In genomic region chr3:194312186-194312742, GRCh38 we compare ENCODE assay signal across 18 cellular contexts. TPM values are rescaled to one million over a fixed set of nuclear protein-coding genes. Genes with fewer than 3 reads are reported as not detected.
DNase-seq lines count a peak whose midpoint lies in the region; ATAC-seq and TF ChIP-seq lines count a peak whose summit lies in the region.
"Had no signal": no experiment of that assay in that cellular context is flagged by ENCODE, and none has a peak within 500 bp of the region (broad histone marks: within the 10 kb centered on the region; RNA-seq: fewer than 3 reads in every experiment).

No MANE protein-coding gene starts in this region.

- no peaks in the 10 kb centered on the region for H3K36me3 Mint-ChIP-seq in activated CD4-positive, alpha-beta T cell treated with anti-CD3 and anti-CD28 coated beads, Interleukin-2, amount 10 ng/mL, durations not matched to agents 24 days and 14 days (ENCODE audit: low read depth)
- peaks cover 21% of the 10 kb centered on the region for H3K36me3 Mint-ChIP-seq in activated CD4-positive, alpha-beta memory T cell treated with anti-CD3 and anti-CD28 coated beads, Interleukin-2, amount 10 ng/mL, durations not matched to agents 7 days and 5 days (ENCODE audit: low read depth)
- H3K36me3 Mint-ChIP-seq: naive B cell had no signal

- DNase-seq in activated CD4-positive, alpha-beta T cell treated with anti-CD3 and anti-CD28 coated beads, Interleukin-2, amount 10 ng/mL, durations not matched to agents 24 days and 14 days: no peak
- DNase-seq in activated CD4-positive, alpha-beta T cell treated with anti-CD3 and anti-CD28 coated beads for 48 hours: no peak
- DNase-seq in activated CD4-positive, alpha-beta memory T cell treated with anti-CD3 and anti-CD28 coated beads, Interleukin-2, amount 10 ng/mL, durations not matched to agents 7 days and 5 days: no peak
- no peak for DNase-seq in hepatocyte (ENCODE audit: low spot score)
- DNase-seq in suprapubic skin (ENCODE audit: low spot score in 2 of 2): peak in 1 of 2 donors; percentile 64
- DNase-seq in DMS 273 treated with DMSO at 0.1 percent for 48 hours (lab: John Stamatoyannopoulos, UW): no peak
- DNase-seq in islet precursor cell: no peak
- DNase-seq: activated gamma-delta T cell, left ventricle myocardium inferior, naive B cell, NCI-H524 treated with DMSO at 0.1 percent for 48 hours had no signal

- POLR2A ChIA-PET in activated CD4-positive, alpha-beta memory T cell treated with anti-CD3 and anti-CD28 coated beads, Interleukin-2, amount 10 ng/mL, durations not matched to agents 7 days and 5 days (lab: Charles Lee): no interaction called here

- H3K9me3 Mint-ChIP-seq in activated CD4-positive, alpha-beta T cell treated with anti-CD3 and anti-CD28 coated beads, Interleukin-2, amount 10 ng/mL, durations not matched to agents 24 days and 14 days: no peaks in the 10 kb centered on the region
- no peaks in the 10 kb centered on the region for H3K9me3 Mint-ChIP-seq in activated CD4-positive, alpha-beta memory T cell treated with anti-CD3 and anti-CD28 coated beads, Interleukin-2, amount 10 ng/mL, durations not matched to agents 7 days and 5 days

- no peak for TF ChIP-seq EP300 in suprapubic skin (IDR thresholded peaks at IDR 0.05)

- no peak for ATAC-seq in HG02973 (IDR thresholded peaks at IDR 0.05; ENCODE audit: unreplicated experiment)

- H3K27ac ChIP-seq in hepatocyte (peak overlapping the region; percentile 10), suprapubic skin (peak overlapping the region; percentile 60)
- H3K27ac ChIP-seq: thoracic aorta had no signal

- H3K27me3 Mint-ChIP-seq in activated CD4-positive, alpha-beta T cell treated with anti-CD3 and anti-CD28 coated beads, Interleukin-2, amount 10 ng/mL, durations not matched to agents 24 days and 14 days: peaks cover 3% of the 10 kb centered on the region
- H3K27me3 Mint-ChIP-seq in activated CD4-positive, alpha-beta memory T cell treated with anti-CD3 and anti-CD28 coated beads, Interleukin-2, amount 10 ng/mL, durations not matched to agents 7 days and 5 days: peaks cover 10% of the 10 kb centered on the region

- peaks cover 61% of the 10 kb centered on the region for H3K4me1 Mint-ChIP-seq in activated CD4-positive, alpha-beta T cell treated with anti-CD3 and anti-CD28 coated beads, Interleukin-2, amount 10 ng/mL, durations not matched to agents 24 days and 14 days
- H3K4me1 Mint-ChIP-seq in activated CD4-positive, alpha-beta memory T cell treated with anti-CD3 and anti-CD28 coated beads, Interleukin-2, amount 10 ng/mL, durations not matched to agents 7 days and 5 days: peaks cover 85% of the 10 kb centered on the region

- H4K20me1 ChIP-seq in hepatocyte (ENCODE audit: insufficient read depth, poor library complexity, severe bottlenecking): no peaks in the 10 kb centered on the region

- peak overlapping the region; percentile 38 for H3K4me3 Mint-ChIP-seq in activated CD4-positive, alpha-beta T cell treated with anti-CD3 and anti-CD28 coated beads, Interleukin-2, amount 10 ng/mL, durations not matched to agents 24 days and 14 days
- peak overlapping the region; percentile 9 for H3K4me3 Mint-ChIP-seq in activated CD4-positive, alpha-beta memory T cell treated with anti-CD3 and anti-CD28 coated beads, Interleukin-2, amount 10 ng/mL, durations not matched to agents 7 days and 5 days

- no peaks in the 10 kb centered on the region for H3K36me3 ChIP-seq in hepatocyte (replicated peaks; ENCODE audit: insufficient read depth, low read depth)
- H3K36me3 ChIP-seq in suprapubic skin: no peaks in the 10 kb centered on the region
- H3K36me3 ChIP-seq: left ventricle myocardium inferior, thoracic aorta had no signal

- peaks cover 41% of the 10 kb centered on the region for H3K4me1 ChIP-seq in hepatocyte (ENCODE audit: insufficient read depth)
- H3K4me1 ChIP-seq in suprapubic skin: peaks cover 63% of the 10 kb centered on the region

- H3K4me3 ChIP-seq in hepatocyte (no peak overlapping the region), suprapubic skin (no peak overlapping the region)
- H3K4me3 ChIP-seq: body of pancreas, left ventricle myocardium inferior, thoracic aorta had no signal

- H3K27me3 ChIP-seq in hepatocyte: no peaks in the 10 kb centered on the region
- H3K27me3 ChIP-seq in suprapubic skin: no peaks in the 10 kb centered on the region
- H3K27me3 ChIP-seq: body of pancreas had no signal

- intact Hi-C loops in activated CD4-positive, alpha-beta T cell treated with anti-CD3 and anti-CD28 coated beads, Interleukin-2, amount 10 ng/mL, durations not matched to agents 24 days and 14 days (cut with micrococcal nuclease): no loop called here

- H3K27ac Mint-ChIP-seq in activated CD4-positive, alpha-beta T cell treated with anti-CD3 and anti-CD28 coated beads, Interleukin-2, amount 10 ng/mL, durations not matched to agents 24 days and 14 days: no peak overlapping the region
- H3K27ac Mint-ChIP-seq in activated CD4-positive, alpha-beta memory T cell treated with anti-CD3 and anti-CD28 coated beads, Interleukin-2, amount 10 ng/mL, durations not matched to agents 7 days and 5 days: no peak overlapping the region

- TF ChIP-seq CTCF in hepatocyte (IDR thresholded peaks at IDR 0.05; ENCODE audit: poor library complexity) (no peak), suprapubic skin (IDR thresholded peaks at IDR 0.05) (no peak)

- no peaks in the 10 kb centered on the region for H3K9me2 ChIP-seq in hepatocyte (replicated peaks; ENCODE audit: insufficient read depth)

- H3K4me2 ChIP-seq in hepatocyte: peak overlapping the region; percentile 49

- H3K9me3 ChIP-seq in hepatocyte (ENCODE audit: low read depth) (no peaks in the 10 kb centered on the region), suprapubic skin (no peaks in the 10 kb centered on the region)
- H3K9me3 ChIP-seq: body of pancreas, left ventricle myocardium inferior, thoracic aorta had no signal

- H2AFZ ChIP-seq in hepatocyte: no peak overlapping the region

- CTCF ChIA-PET in activated CD4-positive, alpha-beta memory T cell treated with anti-CD3 and anti-CD28 coated beads, Interleukin-2, amount 10 ng/mL, durations not matched to agents 7 days and 5 days (lab: Charles Lee): interaction anchor here (5.4 kb wide), 1 partner anchor 184 kb away, joined by 69 read pairs; no protein-coding TSS in a partner anchor

- no peak for TF ChIP-seq POLR2A in suprapubic skin (IDR thresholded peaks at IDR 0.05)

- 59% methylated on average over 7 of the region's 7 CpGs for WGBS in hepatocyte (ENCODE audit: low lambda C conversion rate, missing lambda C conversion rate)
- 36% methylated on average over 7 of the region's 7 CpGs for WGBS in suprapubic skin

- H3K79me2 ChIP-seq in hepatocyte: no peaks in the 10 kb centered on the region

RNA-seq across cellular contexts. Expression of gene CPN2, which starts 38.9 kb away (rescaled TPM):
- total RNA-seq in activated CD4-positive, alpha-beta T cell treated with anti-CD3 and anti-CD28 coated beads, Interleukin-2, amount 10 ng/mL, durations not matched to agents 24 days and 14 days: not detected in 2 replicates
- total RNA-seq in activated CD4-positive, alpha-beta memory T cell treated with anti-CD3 and anti-CD28 coated beads, Interleukin-2, amount 10 ng/mL, durations not matched to agents 7 days and 5 days: not detected
- total RNA-seq in hepatocyte (3.3 and 3.5 TPM in 2 replicates), suprapubic skin (not detected)
- polyA plus RNA-seq in hepatocyte: 2.2 and 4.6 TPM in 2 replicates
- total RNA-seq: activated CD8-positive, alpha-beta memory T cell treated with anti-CD3 and anti-CD28 coated beads for 36 hours; body of pancreas; dorsolateral prefrontal cortex; HT1080; thoracic aorta had no signal

RNA-seq across cellular contexts. Expression of gene LRRC15, which starts 57.3 kb away (rescaled TPM):
- total RNA-seq in activated CD4-positive, alpha-beta T cell treated with anti-CD3 and anti-CD28 coated beads, Interleukin-2, amount 10 ng/mL, durations not matched to agents 24 days and 14 days: not detected in 2 replicates
- not detected for total RNA-seq in activated CD4-positive, alpha-beta memory T cell treated with anti-CD3 and anti-CD28 coated beads, Interleukin-2, amount 10 ng/mL, durations not matched to agents 7 days and 5 days
- total RNA-seq in hepatocyte (not detected in 2 replicates), suprapubic skin (10 to 100 TPM in 1 of 4 donors, 1 to 10 TPM in 2, not detected in 1; 5.6 to 23.7 (median 9.6) TPM)
- not detected in 2 replicates for polyA plus RNA-seq in hepatocyte
- total RNA-seq: activated CD8-positive, alpha-beta memory T cell treated with anti-CD3 and anti-CD28 coated beads for 36 hours; renal cortical epithelial cell had no signal
